In the genomic region with DNA sequence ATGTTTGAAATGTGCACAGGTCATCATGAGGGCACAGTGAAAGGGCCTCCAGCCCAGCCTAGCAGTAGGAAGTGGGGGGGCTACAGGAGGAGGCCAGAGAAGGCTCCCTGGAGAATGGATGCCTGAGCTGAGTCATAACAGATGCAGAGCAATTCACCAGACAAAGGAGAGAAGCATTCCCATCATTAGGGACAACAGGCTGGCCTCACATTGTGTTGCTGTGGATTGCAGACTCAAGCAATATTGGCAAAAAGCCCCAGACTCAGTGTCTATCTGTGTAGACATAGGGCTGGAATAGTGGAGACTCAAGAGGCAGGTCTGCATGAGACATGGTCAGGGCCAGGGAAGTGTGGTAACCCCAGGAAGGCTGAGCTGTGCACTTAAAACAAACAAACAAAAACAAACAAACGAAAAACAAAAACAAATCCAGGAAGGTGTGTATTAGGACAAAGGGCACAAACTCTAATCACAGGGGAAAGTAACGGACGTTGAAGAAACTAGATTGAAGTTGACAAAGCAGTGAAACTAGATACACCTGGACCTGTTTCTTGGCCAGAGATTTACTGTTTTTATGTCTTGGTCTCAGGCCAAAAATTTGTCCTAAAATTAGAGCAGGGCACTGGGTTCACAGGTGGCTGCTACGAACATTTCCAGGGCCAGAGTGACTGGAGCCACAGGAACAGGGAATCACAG, we compare ENCODE assay signal across 12 cellular contexts.
DNase-seq lines count a peak whose midpoint lies in the region; ATAC-seq and TF ChIP-seq lines count a peak whose summit lies in the region.
"Had no signal": no experiment of that assay in that cellular context is flagged by ENCODE, and none has a peak within 500 bp of the region (broad histone marks: within the 10 kb centered on the region; RNA-seq: fewer than 3 reads in every experiment).

No MANE protein-coding gene starts in this region.

- H4K91ac ChIP-seq in neuronal stem cell (ENCODE audit: low read depth, low read length, poor library complexity), result no peak overlapping the region

- peak; percentile 43 for DNase-seq in Daoy (ENCODE audit: low read depth)
- peak; percentile 62 for DNase-seq in NCI-H1105 treated with DMSO at 0.1 percent for 48 hours (lab: John Stamatoyannopoulos, UW)
- peak; percentile 73 for DNase-seq in endodermal cell
- peak; percentile 17 for DNase-seq in neuronal stem cell (ENCODE audit: low spot score)
- DNase-seq in testis, result no peak
- no peak for DNase-seq in naive thymus-derived CD4-positive, alpha-beta T cell
- DNase-seq: Caco-2; effector memory CD8-positive, alpha-beta T cell; hypothalamus had no signal

- TF ChIP-seq CTCF in endodermal cell (conservative IDR thresholded peaks at IDR 0.05) (no peak), testis (IDR thresholded peaks at IDR 0.05) (no peak)

- H3K4me3 ChIP-seq in endodermal cell (ENCODE audit: low read length), result no peak overlapping the region
- H3K4me3 ChIP-seq in neuronal stem cell (ENCODE audit: low read length in 2 of 2), result no peak overlapping the region
- no peak overlapping the region for H3K4me3 ChIP-seq in testis
- H3K4me3 ChIP-seq in naive thymus-derived CD4-positive, alpha-beta T cell (ENCODE audit: low read length), result no peak overlapping the region

- H3K4me1 Mint-ChIP-seq in endodermal cell, result peaks cover 39% of the 10 kb centered on the region
- H3K4me1 Mint-ChIP-seq in naive thymus-derived CD4-positive, alpha-beta T cell, result peaks cover 0 to 1% (median 0%) of the 10 kb centered on the region in 7 donors

- no peaks in the 10 kb centered on the region for H3K36me3 Mint-ChIP-seq in endodermal cell (ENCODE audit: low read depth)
- H3K36me3 Mint-ChIP-seq in naive thymus-derived CD4-positive, alpha-beta T cell, result no peaks in the 10 kb centered on the region

- H3K79me1 ChIP-seq in neuronal stem cell (ENCODE audit: low read depth, low read length), result no peaks in the 10 kb centered on the region

- H2AK5ac ChIP-seq in neuronal stem cell (ENCODE audit: low read depth, low read length), result no peak overlapping the region

- TF ChIP-seq POLR2A in testis (IDR thresholded peaks at IDR 0.05), result no peak

- no peak overlapping the region for H3K4me3 Mint-ChIP-seq in endodermal cell
- no peak overlapping the region for H3K4me3 Mint-ChIP-seq in naive thymus-derived CD4-positive, alpha-beta T cell
- H3K4me3 Mint-ChIP-seq: effector memory CD8-positive, alpha-beta T cell had no signal

- no peak overlapping the region for H4K8ac ChIP-seq in neuronal stem cell (ENCODE audit: low read depth, low read length)

- H3K36me3 ChIP-seq in endodermal cell (ENCODE audit: control insufficient read depth, insufficient read depth, low read length) (no peaks in the 10 kb centered on the region), neuronal stem cell (replicated peaks in 1 of 2; ENCODE audit: control insufficient read depth in 2 of 2, insufficient read depth in 2 of 2, low read length in 2 of 2) (no peaks in the 10 kb centered on the region), testis (ENCODE audit: low read depth, missing control alignments) (no peaks in the 10 kb centered on the region)
- H3K36me3 ChIP-seq in naive thymus-derived CD4-positive, alpha-beta T cell (ENCODE audit: control insufficient read depth in 2 of 3, insufficient read depth in 3 of 3, low read length in 3 of 3), result no peaks in the 10 kb centered on the region

- H2BK5ac ChIP-seq in neuronal stem cell (ENCODE audit: low read length), result no peak overlapping the region

- H3K9me3 ChIP-seq in endodermal cell (ENCODE audit: control insufficient read depth, low read length) (no peaks in the 10 kb centered on the region), neuronal stem cell (replicated peaks in 1 of 2; ENCODE audit: control insufficient read depth in 2 of 2, insufficient read depth in 1 of 2, low read depth in 1 of 2, low read length in 2 of 2) (no peaks in the 10 kb centered on the region), testis (no peaks in the 10 kb centered on the region)
- no peaks in the 10 kb centered on the region for H3K9me3 ChIP-seq in naive thymus-derived CD4-positive, alpha-beta T cell (ENCODE audit: control insufficient read depth in 2 of 3, low read length in 3 of 3)
- H3K9me3 ChIP-seq: Caco-2 had no signal

- H2BK120ac ChIP-seq in neuronal stem cell (ENCODE audit: low read depth, low read length), result no peak overlapping the region

- no peak overlapping the region for H3K14ac ChIP-seq in neuronal stem cell (ENCODE audit: low read length)

- H3K4me2 ChIP-seq in neuronal stem cell (ENCODE audit: insufficient read depth, low read length, poor library complexity, severe bottlenecking), result no peak overlapping the region

- CTCF ChIA-PET in naive thymus-derived CD4-positive, alpha-beta T cell (lab: Charles Lee), result no interaction called here

- no peak for ATAC-seq in HG03565 (IDR thresholded peaks at IDR 0.05; ENCODE audit: unreplicated experiment)
- ATAC-seq in GM19395 (IDR thresholded peaks at IDR 0.05; ENCODE audit: unreplicated experiment), result no peak
- ATAC-seq in naive thymus-derived CD4-positive, alpha-beta T cell, result no peak
- ATAC-seq: effector memory CD8-positive, alpha-beta T cell had no signal

- peak overlapping the region; percentile 81 for H3K27ac Mint-ChIP-seq in endodermal cell
- H3K27ac Mint-ChIP-seq in naive thymus-derived CD4-positive, alpha-beta T cell, result no peak overlapping the region
- H3K27ac Mint-ChIP-seq: effector memory CD8-positive, alpha-beta T cell had no signal

- intact Hi-C loops in testis (cut with DNase I; ENCODE audit: low total_unique reads), result no loop called here
- intact Hi-C loops in naive thymus-derived CD4-positive, alpha-beta T cell (cut with micrococcal nuclease), result no loop called here

- POLR2A ChIA-PET in naive thymus-derived CD4-positive, alpha-beta T cell (lab: Charles Lee), result no interaction called here

- peak overlapping the region; percentile 5 for H2BK15ac ChIP-seq in neuronal stem cell (ENCODE audit: low read length)

- H3K9ac ChIP-seq in endodermal cell (ENCODE audit: extremely low read depth, low read length, poor library complexity, severe bottlenecking) (no peak overlapping the region), neuronal stem cell (ENCODE audit: low read depth, low read length, poor library complexity) (no peak overlapping the region)

- no peaks in the 10 kb centered on the region for H3K27me3 ChIP-seq in endodermal cell (ENCODE audit: control insufficient read depth, insufficient read depth, low read length, poor library complexity, severe bottlenecking)
- no peaks in the 10 kb centered on the region for H3K27me3 ChIP-seq in neuronal stem cell (ENCODE audit: control insufficient read depth in 3 of 3, insufficient read depth in 3 of 3, low read depth in 1 of 3, low read length in 3 of 3)
- no peaks in the 10 kb centered on the region for H3K27me3 ChIP-seq in testis
- H3K27me3 ChIP-seq in naive thymus-derived CD4-positive, alpha-beta T cell (ENCODE audit: control insufficient read depth in 2 of 2, insufficient read depth in 2 of 2, low read length in 2 of 2), result no peaks in the 10 kb centered on the region

- no peak overlapping the region for H2BK12ac ChIP-seq in neuronal stem cell (ENCODE audit: low read length)

- H3K4me1 ChIP-seq in endodermal cell (ENCODE audit: control insufficient read depth, insufficient read depth, low read length) (peaks cover 12% of the 10 kb centered on the region), neuronal stem cell (ENCODE audit: control insufficient read depth in 2 of 2, insufficient read depth in 1 of 2, low read depth in 1 of 2, low read length in 2 of 2) (peaks cover 13% of the 10 kb centered on the region in 2 donors), testis (no peaks in the 10 kb centered on the region)
- H3K4me1 ChIP-seq in naive thymus-derived CD4-positive, alpha-beta T cell (ENCODE audit: control insufficient read depth in 2 of 2, insufficient read depth in 2 of 2, low read length in 2 of 2), result no peaks in the 10 kb centered on the region
- H3K4me1 ChIP-seq: Caco-2 had no signal

- peak overlapping the region; percentile 62 for H2AFZ ChIP-seq in neuronal stem cell (ENCODE audit: low read length)

- H3K27ac ChIP-seq in endodermal cell (ENCODE audit: low read depth, low read length), result peak overlapping the region; percentile 59
- H3K27ac ChIP-seq in neuronal stem cell (replicated peaks; ENCODE audit: low read length), result peak overlapping the region; percentile 23
- H3K27ac ChIP-seq in testis, result no peak overlapping the region
- H3K27ac ChIP-seq in naive thymus-derived CD4-positive, alpha-beta T cell (ENCODE audit: low read depth, low read length), result no peak overlapping the region
- H3K27ac ChIP-seq: HL-60 had no signal

- no peaks in the 10 kb centered on the region for H3K27me3 Mint-ChIP-seq in endodermal cell (ENCODE audit: insufficient read depth)
- H3K27me3 Mint-ChIP-seq in naive thymus-derived CD4-positive, alpha-beta T cell, result peaks cover 0 to 14% (median 2%) of the 10 kb centered on the region in 5 donors

- H3K23ac ChIP-seq in neuronal stem cell (ENCODE audit: low read depth, low read length, poor library complexity), result no peak overlapping the region

- H3K4ac ChIP-seq in neuronal stem cell (ENCODE audit: low read length), result no peak overlapping the region

- no peaks in the 10 kb centered on the region for H3K9me3 Mint-ChIP-seq in endodermal cell
- H3K9me3 Mint-ChIP-seq in naive thymus-derived CD4-positive, alpha-beta T cell, result no peaks in the 10 kb centered on the region
- H3K9me3 Mint-ChIP-seq: effector memory CD8-positive, alpha-beta T cell had no signal

- H3K18ac ChIP-seq in neuronal stem cell (ENCODE audit: low read length), result peak overlapping the region; percentile 55

- WGBS in endodermal cell (ENCODE audit: insufficient coverage in 1 of 2, insufficient read length in 1 of 2), 2 experiments, result 71 to 85% methylated on average over 3 to 4 of the region's 4 CpGs
- no CpG with 5 or more reads among the region's 4 CpGs for WGBS in neuronal stem cell (ENCODE audit: extremely low coverage in 2 of 2, insufficient read length in 2 of 2, insufficient replicate concordance in 1 of 2), 2 donors
- 46 to 49% methylated on average over 4 of the region's 4 CpGs for WGBS in testis, 2 donors

Comparison
In these comparisons a context has a peak if more than half of its experiments do, and no peak if none do; other contexts are left out.
1. DNase-seq: peak in Daoy (single experiment), NCI-H1105 treated with DMSO at 0.1 percent for 48 hours (single experiment), endodermal cell (single experiment) and neuronal stem cell (single experiment); none in testis (single experiment) and naive thymus-derived CD4-positive, alpha-beta T cell (0 of 9).
2. H3K27ac ChIP-seq: peak in endodermal cell (single experiment) and neuronal stem cell (single experiment); none in testis (0 of 2) and naive thymus-derived CD4-positive, alpha-beta T cell (single experiment).